ENCODE assay signal across 8 cellular contexts in the genomic region with DNA sequence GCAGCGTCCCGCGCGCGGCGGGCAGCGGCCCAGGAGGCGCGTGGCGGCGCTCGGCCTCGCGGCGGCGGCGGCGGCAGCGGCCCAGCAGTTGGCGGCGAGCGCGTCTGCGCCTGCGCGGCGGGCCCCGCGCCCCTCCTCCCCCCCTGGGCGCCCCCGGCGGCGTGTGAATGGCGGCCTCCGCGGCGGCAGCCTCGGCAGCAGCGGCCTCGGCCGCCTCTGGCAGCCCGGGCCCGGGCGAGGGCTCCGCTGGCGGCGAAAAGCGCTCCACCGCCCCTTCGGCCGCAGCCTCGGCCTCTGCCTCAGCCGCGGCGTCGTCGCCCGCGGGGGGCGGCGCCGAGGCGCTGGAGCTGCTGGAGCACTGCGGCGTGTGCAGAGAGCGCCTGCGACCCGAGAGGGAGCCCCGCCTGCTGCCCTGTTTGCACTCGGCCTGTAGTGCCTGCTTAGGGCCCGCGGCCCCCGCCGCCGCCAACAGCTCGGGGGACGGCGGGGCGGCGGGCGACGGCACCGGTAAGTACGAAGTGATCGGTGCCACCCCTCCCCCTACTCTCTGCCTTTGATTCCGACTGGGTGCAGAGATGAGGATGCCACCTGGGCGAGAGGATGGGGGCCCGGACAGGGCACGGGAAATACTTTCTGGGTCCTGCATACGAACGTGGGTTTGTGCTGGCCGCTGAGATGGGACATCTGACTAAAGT. TPM values are rescaled to one million over a fixed set of nuclear protein-coding genes. Genes with fewer than 3 reads are reported as not detected.
A peak's percentile ranks its signal among the peaks of the same experiment; 100 is the strongest.
DNase-seq lines count a peak whose midpoint lies in the region; ATAC-seq and TF ChIP-seq lines count a peak whose summit lies in the region.

No MANE protein-coding gene starts in this region.

- TF ChIP-seq CTCF in Caco-2 (IDR thresholded peaks at IDR 0.05; ENCODE audit: insufficient read depth in 1 of 2, low read depth in 1 of 2, low read length in 1 of 2, severe bottlenecking in 1 of 2, unreplicated experiment in 1 of 2) (no peak), spleen (IDR thresholded peaks at IDR 0.05 in 8 of 11, conservative IDR thresholded peaks at IDR 0.05 in 3 of 11) (no peak)

- DNase-seq in Caco-2: no peak
- DNase-seq in HuH-7.5 (ENCODE audit: low spot score): peak; percentile 78
- peak in 1 of 3 donors; percentile 91 for DNase-seq in right cardiac atrium
- no peak for DNase-seq in spleen
- DNase-seq in DMS153 (lab: John Stamatoyannopoulos, UW): no peak
- no peak for DNase-seq in nucleus accumbens (lab: John Stamatoyannopoulos, UW)

- H3K4me3 ChIP-seq in Caco-2 (ENCODE audit: low read depth, low read length): peak overlapping the region; percentile 87
- H3K4me3 ChIP-seq in right cardiac atrium (ENCODE audit: low read length): peak overlapping the region; percentile 79
- H3K4me3 ChIP-seq in spleen: peak overlapping the region; percentile 82 to 99 (median 92)

- H3K4me3 Mint-ChIP-seq in Caco-2 (ENCODE audit: unreplicated experiment): peak overlapping the region; percentile 92
- peak overlapping the region; percentile 96 for H3K4me3 Mint-ChIP-seq in activated naive CD4-positive, alpha-beta T cell treated with anti-CD3 and anti-CD28 coated beads, Interleukin-2, amount 50 U/mL, for 24 hours

- H3K27ac ChIP-seq in right cardiac atrium (ENCODE audit: low read length) (peak overlapping the region; percentile 87), spleen (peak overlapping the region; percentile 88 to 99 (median 96))

- H3K27me3 Mint-ChIP-seq in Caco-2 (ENCODE audit: insufficient read depth, unreplicated experiment): peaks cover 9% of the 10 kb centered on the region
- no peaks in the 10 kb centered on the region for H3K27me3 Mint-ChIP-seq in activated naive CD4-positive, alpha-beta T cell treated with anti-CD3 and anti-CD28 coated beads, Interleukin-2, amount 50 U/mL, for 24 hours

- WGBS in right cardiac atrium: under 1% methylated on average over 87 of the region's 92 CpGs
- 0 to 1% (median 0%) methylated on average over 30 to 92 of the region's 92 CpGs for WGBS in spleen, 5 donors

- CTCF ChIA-PET in Caco-2 (lab: Charles Lee): interaction anchor here (1.0 to 1.6 kb wide), 7 partner anchors 10 to 31 kb away, joined by 3 to 22 read pairs (median 5); partner anchors contain the start of genes CHMP2A and ZBTB45

- peak; percentile 43 for ATAC-seq in GM21515 (IDR thresholded peaks at IDR 0.05; ENCODE audit: unreplicated experiment)
- ATAC-seq in right cardiac atrium: peak; percentile 0 to 2

- H3K36me3 ChIP-seq in Caco-2 (ENCODE audit: control insufficient read depth, insufficient read depth, low read length) (peaks cover 23% of the 10 kb centered on the region), spleen (peaks cover 11 to 45% (median 32%) of the 10 kb centered on the region in 6 donors)

- no peak for TF ChIP-seq POLR2A in spleen (IDR thresholded peaks at IDR 0.05)

- H3K27me3 ChIP-seq in Caco-2 (replicated peaks; ENCODE audit: control insufficient read depth, insufficient read depth, low read length) (no peaks in the 10 kb centered on the region), right cardiac atrium (ENCODE audit: control insufficient read depth, insufficient read depth) (no peaks in the 10 kb centered on the region), spleen (replicated peaks in 1 of 7) (peaks cover 0 to 4% (median 0%) of the 10 kb centered on the region in 7 donors)

- POLR2A ChIA-PET in Caco-2 (lab: Charles Lee): interaction anchor here (0.5 to 1.4 kb wide), 12 partner anchors 9 to 197 kb away, joined by 3 to 40 read pairs (median 6); partner anchors contain the start of genes CHMP2A, ZBTB45, ZNF497 and ZNF584

- H3K36me3 Mint-ChIP-seq in Caco-2 (ENCODE audit: insufficient read depth, unreplicated experiment): peaks cover 60% of the 10 kb centered on the region
- H3K36me3 Mint-ChIP-seq in activated naive CD4-positive, alpha-beta T cell treated with anti-CD3 and anti-CD28 coated beads, Interleukin-2, amount 50 U/mL, for 24 hours: peaks cover 20% of the 10 kb centered on the region

- intact Hi-C loops in Caco-2 (cut with micrococcal nuclease; ENCODE audit: unreplicated experiment) (loop anchor here (1.0 kb wide), 5 partner anchors 11 to 157 kb away; partner anchors contain the start of genes CHMP2A, RPS5 and ZBTB45), right cardiac atrium (cut with DNase I) (no loop called here), spleen (cut with DNase I; ENCODE audit: low total_unique reads) (no loop called here)

- H3K4me1 Mint-ChIP-seq in Caco-2 (ENCODE audit: low read depth, unreplicated experiment): peaks cover 14% of the 10 kb centered on the region
- H3K4me1 Mint-ChIP-seq in activated naive CD4-positive, alpha-beta T cell treated with anti-CD3 and anti-CD28 coated beads, Interleukin-2, amount 50 U/mL, for 24 hours: peaks cover 26% of the 10 kb centered on the region

- H3K27ac Mint-ChIP-seq in Caco-2 (ENCODE audit: unreplicated experiment): peak overlapping the region; percentile 97
- H3K27ac Mint-ChIP-seq in activated naive CD4-positive, alpha-beta T cell treated with anti-CD3 and anti-CD28 coated beads, Interleukin-2, amount 50 U/mL, for 24 hours: peak overlapping the region; percentile 95

- no TSS peak for BruUV-seq in Caco-2 (replicated peaks; lab: Mats Ljungman, UMichigan)

- H3K4me1 ChIP-seq in Caco-2 (peaks cover 11% of the 10 kb centered on the region), right cardiac atrium (ENCODE audit: control insufficient read depth, insufficient read depth, low read length) (peaks cover 11% of the 10 kb centered on the region), spleen (peaks cover 23 to 57% (median 36%) of the 10 kb centered on the region in 6 donors)

- H3K9me3 ChIP-seq in Caco-2: no peaks in the 10 kb centered on the region
- H3K9me3 ChIP-seq in right cardiac atrium (ENCODE audit: control insufficient read depth, low read length): no peaks in the 10 kb centered on the region
- no peaks in the 10 kb centered on the region for H3K9me3 ChIP-seq in spleen

- no peaks in the 10 kb centered on the region for H3K9me3 Mint-ChIP-seq in Caco-2 (ENCODE audit: unreplicated experiment)
- no peaks in the 10 kb centered on the region for H3K9me3 Mint-ChIP-seq in activated naive CD4-positive, alpha-beta T cell treated with anti-CD3 and anti-CD28 coated beads, Interleukin-2, amount 50 U/mL, for 24 hours

RNA-seq across cellular contexts. Expression of gene TRIM28, which starts 0.9 kb away (rescaled TPM):
- total RNA-seq in Caco-2 (2022) (837 and 863 TPM in 2 replicates), right cardiac atrium (100 to 1,000 TPM; 139 to 161 (median 148) TPM), spleen (100 to 1,000 TPM; 216 to 294 (median 232) TPM)
- polyA plus RNA-seq in right cardiac atrium (98.7 TPM), spleen (100 to 1,000 TPM; 181 to 233 (median 183) TPM)

RNA-seq across cellular contexts. Expression of gene CHMP2A, which starts 10.2 kb away (rescaled TPM):
- total RNA-seq in Caco-2 (2022) (110 and 112 TPM in 2 replicates), right cardiac atrium (100 to 1,000 TPM; 106 to 116 (median 114) TPM), spleen (100 to 1,000 TPM in 3 of 7 donors, 10 to 100 TPM in 4; 79.9 to 115 (median 89.9) TPM)
- polyA plus RNA-seq in right cardiac atrium (196 TPM), spleen (100 to 1,000 TPM; 112 to 124 (median 121) TPM)

RNA-seq across cellular contexts. Expression of gene UBE2M, which starts 13.7 kb away (rescaled TPM):
- total RNA-seq in Caco-2 (2022): 133 and 139 TPM in 2 replicates
- 100 to 1,000 TPM; 117 to 137 (median 123) TPM for total RNA-seq in right cardiac atrium
- polyA plus RNA-seq in right cardiac atrium: 92.7 TPM
- 10 to 100 TPM; 19.1 to 66.9 (median 44.0) TPM for total RNA-seq in spleen
- 10 to 100 TPM; 33.2 to 47.3 (median 36.9) TPM for polyA plus RNA-seq in spleen

RNA-seq across cellular contexts. Expression of gene ZBTB45, which starts 25.1 kb away (rescaled TPM):
- total RNA-seq in Caco-2 (2022) (14.6 and 14.8 TPM in 2 replicates), right cardiac atrium (10 to 100 TPM in 3 of 4 donors, 1 to 10 TPM in 1; 9.9 to 13.1 (median 11.1) TPM), spleen (10 to 100 TPM; 11.1 to 16.0 (median 13.0) TPM)
- polyA plus RNA-seq in right cardiac atrium (7.0 TPM), spleen (1 to 10 TPM; 4.0 to 8.8 (median 4.4) TPM)

RNA-seq across cellular contexts. Expression of gene MZF1, which starts 28.4 kb away (rescaled TPM):
- total RNA-seq in Caco-2 (2022): 20.4 and 25.6 TPM in 2 replicates
- total RNA-seq in right cardiac atrium: 10 to 100 TPM; 10.1 to 15.6 (median 12.8) TPM
- polyA plus RNA-seq in right cardiac atrium: 12.0 TPM
- 10 to 100 TPM; 27.7 to 41.6 (median 35.7) TPM for total RNA-seq in spleen
- polyA plus RNA-seq in spleen: 10 to 100 TPM; 13.2 to 23.0 (median 20.6) TPM
